Comparison of ENCODE assay signal across 9 cellular contexts in genomic region chr4:71026086-71026485, GRCh38. TPM values are rescaled to one million over a fixed set of nuclear protein-coding genes. Genes with fewer than 3 reads are reported as not detected.
DNase-seq lines count a peak whose midpoint lies in the region; ATAC-seq and TF ChIP-seq lines count a peak whose summit lies in the region.
"Had no signal": no experiment of that assay in that cellular context is flagged by ENCODE, and none has a peak within 500 bp of the region (broad histone marks: within the 10 kb centered on the region; RNA-seq: fewer than 3 reads in every experiment).

No MANE protein-coding gene starts in this region.

- ATAC-seq in GM21619 (IDR thresholded peaks at IDR 0.05; ENCODE audit: unreplicated experiment) (no peak), HG02571 (IDR thresholded peaks at IDR 0.05; ENCODE audit: unreplicated experiment) (no peak)

- peaks cover 24 to 39% (median 27%) of the 10 kb centered on the region in 3 donors for H3K4me1 Mint-ChIP-seq in CD8-positive, alpha-beta memory T cell

- H3K4me2 ChIP-seq in hepatocyte: no peak overlapping the region

- CTCF ChIA-PET in AG04450 (lab: Charles Lee): interaction anchor here (0.7 to 4.7 kb wide), 3 partner anchors 16 to 374 kb away, joined by 3 to 35 read pairs (median 5); no protein-coding TSS in a partner anchor
- CTCF ChIA-PET in CD8-positive, alpha-beta memory T cell (lab: Charles Lee): no interaction called here

- H3K4me3 Mint-ChIP-seq in CD8-positive, alpha-beta memory T cell: no peak overlapping the region

- H3K9me3 ChIP-seq in AG04450 (ENCODE audit: control insufficient read depth, insufficient read depth, low read length) (no peaks in the 10 kb centered on the region), adrenal gland (replicated peaks in 1 of 3) (no peaks in the 10 kb centered on the region), hepatocyte (ENCODE audit: low read depth) (no peaks in the 10 kb centered on the region), ovary (no peaks in the 10 kb centered on the region)
- H3K9me3 ChIP-seq in CD8-positive, alpha-beta memory T cell (ENCODE audit: low read length): no peaks in the 10 kb centered on the region

- 41 to 52% (median 48%) methylated on average over 2 of the region's 2 CpGs for WGBS in adrenal gland, 4 donors
- 78% methylated on average over 2 of the region's 2 CpGs for whole genome bisulfite sequencing in hepatocyte (ENCODE audit: low lambda C conversion rate, missing lambda C conversion rate)
- WGBS in ovary, 3 donors: 53 to 68% (median 55%) methylated on average over 2 of the region's 2 CpGs

- H3K4me3 ChIP-seq in AG04450 (ENCODE audit: low read depth, low read length) (no peak overlapping the region), adrenal gland (no peak overlapping the region), hepatocyte (no peak overlapping the region), ovary (no peak overlapping the region)
- H3K4me3 ChIP-seq in CD8-positive, alpha-beta memory T cell (ENCODE audit: low read length): no peak overlapping the region

- no peak for TF ChIP-seq EP300 in ovary (IDR thresholded peaks at IDR 0.05)

- H3K27ac ChIP-seq in AG04450 (ENCODE audit: low read depth, low read length): no peak overlapping the region
- no peak overlapping the region for H3K27ac ChIP-seq in adrenal gland
- H3K27ac ChIP-seq in hepatocyte: no peak overlapping the region
- H3K27ac ChIP-seq in CD8-positive, alpha-beta memory T cell (ENCODE audit: low read depth, low read length): no peak overlapping the region
- H3K27ac ChIP-seq in ovary: no peak overlapping the region
- H3K27ac ChIP-seq: parathyroid adenoma had no signal

- peaks cover 0 to 12% of the 10 kb centered on the region in 2 donors for H3K4me1 ChIP-seq in adrenal gland (replicated peaks in 1 of 2)
- no peaks in the 10 kb centered on the region for H3K4me1 ChIP-seq in hepatocyte (ENCODE audit: insufficient read depth)
- no peaks in the 10 kb centered on the region for H3K4me1 ChIP-seq in CD8-positive, alpha-beta memory T cell (ENCODE audit: insufficient read depth, low read length)
- no peaks in the 10 kb centered on the region for H3K4me1 ChIP-seq in ovary (ENCODE audit: insufficient read depth)
- H3K4me1 ChIP-seq: parathyroid adenoma had no signal

- intact Hi-C loops in adrenal gland (cut with DNase I) (no loop called here), ovary (cut with DNase I) (no loop called here)

- H2AFZ ChIP-seq in hepatocyte: no peak overlapping the region
- H2AFZ ChIP-seq: parathyroid adenoma had no signal

- H3K27me3 Mint-ChIP-seq in CD8-positive, alpha-beta memory T cell: no peaks in the 10 kb centered on the region

- H3K9me2 ChIP-seq in hepatocyte (replicated peaks; ENCODE audit: insufficient read depth): no peaks in the 10 kb centered on the region

- no peaks in the 10 kb centered on the region for H4K20me1 ChIP-seq in hepatocyte (ENCODE audit: insufficient read depth, poor library complexity, severe bottlenecking)

- no peak for TF ChIP-seq CTCF in AG04450 (IDR thresholded peaks at IDR 0.05; ENCODE audit: low read depth, low read length)
- TF ChIP-seq CTCF in adrenal gland (IDR thresholded peaks at IDR 0.05): no peak
- no peak for TF ChIP-seq CTCF in hepatocyte (IDR thresholded peaks at IDR 0.05; ENCODE audit: poor library complexity)
- no peak for TF ChIP-seq CTCF in ovary (IDR thresholded peaks at IDR 0.05)

- H3K27me3 ChIP-seq in AG04450 (ENCODE audit: control insufficient read depth, insufficient read depth, low read length) (no peaks in the 10 kb centered on the region), adrenal gland (no peaks in the 10 kb centered on the region), hepatocyte (no peaks in the 10 kb centered on the region), ovary (no peaks in the 10 kb centered on the region)
- H3K27me3 ChIP-seq in CD8-positive, alpha-beta memory T cell (ENCODE audit: insufficient read depth, low read length, poor library complexity, severe bottlenecking): no peaks in the 10 kb centered on the region

- H3K27ac Mint-ChIP-seq in CD8-positive, alpha-beta memory T cell: peak overlapping the region in 4 of 8 donors; percentile 25 to 54 (median 52)

- H3K79me2 ChIP-seq in hepatocyte: no peaks in the 10 kb centered on the region
- H3K79me2 ChIP-seq: parathyroid adenoma had no signal

- no peaks in the 10 kb centered on the region for H3K9me3 Mint-ChIP-seq in CD8-positive, alpha-beta memory T cell

- H3K36me3 ChIP-seq in adrenal gland (replicated peaks in 1 of 2) (no peaks in the 10 kb centered on the region), hepatocyte (replicated peaks; ENCODE audit: insufficient read depth, low read depth) (no peaks in the 10 kb centered on the region), ovary (no peaks in the 10 kb centered on the region)
- H3K36me3 ChIP-seq in CD8-positive, alpha-beta memory T cell (ENCODE audit: insufficient read depth, low read length): peaks cover 9% of the 10 kb centered on the region

- POLR2A ChIA-PET in AG04450 (lab: Yijun Ruan, JAX): no interaction called here
- POLR2A ChIA-PET in CD8-positive, alpha-beta memory T cell (lab: Charles Lee): interaction anchor here (0.7 kb wide), 1 partner anchor 16 kb away, joined by 4 read pairs; no protein-coding TSS in a partner anchor

- peak; percentile 53 for DNase-seq in AG04450 (ENCODE audit: low read depth, low spot score)
- DNase-seq in HCEC 1CT: peak; percentile 71
- DNase-seq in adrenal gland: peak; percentile 49 to 70 (median 57)
- DNase-seq in hepatocyte (ENCODE audit: low spot score): peak; percentile 47
- no peak for DNase-seq in CD8-positive, alpha-beta memory T cell
- no peak for DNase-seq in ovary

- H3K36me3 Mint-ChIP-seq in CD8-positive, alpha-beta memory T cell: peaks cover 0 to 74% (median 9%) of the 10 kb centered on the region in 3 donors

- TF ChIP-seq POLR2A in adrenal gland (IDR thresholded peaks at IDR 0.05) (no peak), ovary (IDR thresholded peaks at IDR 0.05) (no peak)

RNA-seq across cellular contexts. Expression of gene DCK, which starts 32.6 kb away (rescaled TPM):
- polyA plus RNA-seq in AG04450 (2011; rRNA removed) (7.0 and 9.8 TPM in 2 replicates), adrenal gland (10 to 100 TPM in 1 of 3 donors, 1 to 10 TPM in 2; 2.5 to 18.1 (median 4.9) TPM), hepatocyte (11.9 and 12.8 TPM in 2 replicates), ovary (10 to 100 TPM in 1 of 2 donors, 1 to 10 TPM in 1; 9.1 to 12.8 TPM)
- polyA minus RNA-seq in AG04450 (2011; rRNA and poly(A)+ RNA removed): 2.2 and 5.0 TPM in 2 replicates
- total RNA-seq in adrenal gland (10 to 100 TPM in 7 of 8 donors, 1 to 10 TPM in 1; 9.8 to 21.0 (median 11.4) TPM), hepatocyte (18.4 and 19.7 TPM in 2 replicates), ovary (10 to 100 TPM in 3 of 7 donors, 1 to 10 TPM in 4; 5.5 to 12.2 (median 10.0) TPM)
- 10 to 100 TPM; 33.8 to 34.8 TPM for total RNA-seq in CD8-positive, alpha-beta memory T cell
- 90.8 TPM for polyA plus RNA-seq in CD8-positive, alpha-beta memory T cell

Comparison
In these comparisons a context has a peak if more than half of its experiments do, and no peak if none do; other contexts are left out.
1. DNase-seq: peak in AG04450 (single experiment), HCEC 1CT (single experiment), adrenal gland (7 of 7) and hepatocyte (single experiment); none in CD8-positive, alpha-beta memory T cell (0 of 5) and ovary (0 of 5).